20 cellular contexts compared by ENCODE assay signal in the genomic region with DNA sequence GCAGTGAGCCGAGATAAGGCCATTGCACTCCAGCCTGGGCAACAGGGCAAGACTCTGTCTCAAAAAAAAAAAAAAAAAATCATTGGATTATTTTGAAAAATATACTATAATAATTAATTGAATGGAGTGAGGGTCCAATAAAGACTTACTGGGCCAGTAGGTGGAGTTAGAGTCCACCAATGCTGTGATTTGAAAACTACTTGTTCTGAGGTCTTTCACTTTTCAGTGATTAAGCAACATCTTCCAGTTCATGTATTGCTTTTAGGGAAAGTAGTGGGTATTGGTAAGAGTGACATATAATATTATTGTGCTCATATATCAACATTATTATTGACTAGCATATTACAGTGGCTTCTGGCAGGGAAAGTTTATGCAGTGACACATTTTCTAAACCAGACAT.
"Had no signal": no experiment of that assay in that cellular context is flagged by ENCODE, and none has a peak within 500 bp of the region (broad histone marks: within the 10 kb centered on the region; RNA-seq: fewer than 3 reads in every experiment).

No MANE protein-coding gene starts in this region.

- H3K27me3 Mint-ChIP-seq: naive thymus-derived CD4-positive, alpha-beta T cell; stimulated activated naive CD8-positive, alpha-beta T cell treated with anti-CD3 and anti-CD28 coated beads, Interleukin-15, Interleukin-2, amounts not matched to agents 100 ng/mL and 50 ng/mL, for 24 hours had no signal

- DNase-seq: colonic mucosa; dermis blood vessel endothelial cell; erythroblast; foreskin melanocyte; heart left ventricle; hippocampal formation; islet precursor cell; mammary epithelial cell; naive thymus-derived CD4-positive, alpha-beta T cell; nucleus accumbens; ovary; right cardiac atrium; small intestine; stimulated activated CD4-positive, alpha-beta T cell treated with anti-CD3 and anti-CD28 coated beads, Interleukin-2, amount 100 ng/mL, for 48 hours; testis had no signal

- ATAC-seq: heart left ventricle; left lobe of liver; naive thymus-derived CD4-positive, alpha-beta T cell; right cardiac atrium had no signal

- H3K27ac ChIP-seq: colonic mucosa, heart left ventricle, neural progenitor cell, ovary, testis, tibial nerve had no signal

- H3K9me3 ChIP-seq: colonic mucosa, ovary, testis, tibial nerve had no signal

- H3K4me3 Mint-ChIP-seq: naive thymus-derived CD4-positive, alpha-beta T cell; neural progenitor cell; stimulated activated naive CD8-positive, alpha-beta T cell treated with anti-CD3 and anti-CD28 coated beads, Interleukin-15, Interleukin-2, amounts not matched to agents 100 ng/mL and 50 ng/mL, for 24 hours had no signal

- H3K36me3 Mint-ChIP-seq: neural progenitor cell had no signal

- FAIRE-seq: endothelial cell of umbilical vein, small intestine had no signal

- H3K9me3 Mint-ChIP-seq: neural progenitor cell had no signal

- H3K4me2 ChIP-seq: neural progenitor cell had no signal

- H3K4me1 ChIP-seq: colonic mucosa, heart left ventricle, testis, tibial nerve had no signal

- H3K27ac Mint-ChIP-seq: naive thymus-derived CD4-positive, alpha-beta T cell; neural progenitor cell; stimulated activated naive CD8-positive, alpha-beta T cell treated with anti-CD3 and anti-CD28 coated beads, Interleukin-15, Interleukin-2, amounts not matched to agents 100 ng/mL and 50 ng/mL, for 24 hours had no signal

- H3K9ac ChIP-seq: neural progenitor cell had no signal

- H3K27me3 ChIP-seq: colonic mucosa, heart left ventricle, neural progenitor cell, ovary, testis, tibial nerve had no signal

- H2AFZ ChIP-seq: neural progenitor cell had no signal

- H3K4me3 ChIP-seq: colonic mucosa, heart left ventricle, neural progenitor cell, ovary, testis, tibial nerve had no signal

- H3K36me3 ChIP-seq: colonic mucosa, heart left ventricle, neural progenitor cell, ovary, tibial nerve had no signal

- H3K4me1 Mint-ChIP-seq: naive thymus-derived CD4-positive, alpha-beta T cell; neural progenitor cell had no signal
